ENCODE assay signal across 2 cellular contexts in genomic region chr17:29614345-29615047, GRCh38.
TF ChIP-seq lines count a peak whose summit lies in the region.

No MANE protein-coding gene starts in this region.

TF ChIP-seq in SK-N-SH, 30 proteins besides CTCF, POLR2A, EP300 and RAD21 (continued from another document):
- TF ChIP-seq TEAD4 (IDR thresholded peaks at IDR 0.05; ENCODE audit: borderline replicate concordance, insufficient read depth): no peak
- no peak for TF ChIP-seq GABPA (IDR thresholded peaks at IDR 0.05; ENCODE audit: low read depth)
- no peak for TF ChIP-seq NFIC (IDR thresholded peaks at IDR 0.05; ENCODE audit: borderline replicate concordance)
- TF ChIP-seq USF1 (IDR thresholded peaks at IDR 0.05; ENCODE audit: borderline replicate concordance, low read depth): no peak
- no peak for TF ChIP-seq MEF2A (IDR thresholded peaks at IDR 0.05; ENCODE audit: borderline replicate concordance, low read depth)
- no peak for TF ChIP-seq RXRA (IDR thresholded peaks at IDR 0.05; ENCODE audit: borderline replicate concordance, low read depth)
- TF ChIP-seq SIN3A (IDR thresholded peaks at IDR 0.05; ENCODE audit: borderline replicate concordance, low read depth, low read length): no peak
- no peak for TF ChIP-seq REST (IDR thresholded peaks at IDR 0.05; ENCODE audit: low read depth, low read length)
- TF ChIP-seq MXI1 (IDR thresholded peaks at IDR 0.05; ENCODE audit: low read depth, low read length): no peak
- TF ChIP-seq POLR2AphosphoS5 (IDR thresholded peaks at IDR 0.05; ENCODE audit: low read depth, low read length): no peak
- no peak for TF ChIP-seq GATA2 (CRISPR knock-in tag; IDR thresholded peaks at IDR 0.05)

TF ChIP-seq in SK-N-SH treated with all-trans-retinoic acid at 6 μM for 48 hours, 23 proteins besides CTCF, POLR2A, EP300 and RAD21 (continued from another document):
- TF ChIP-seq, protein P1, sequence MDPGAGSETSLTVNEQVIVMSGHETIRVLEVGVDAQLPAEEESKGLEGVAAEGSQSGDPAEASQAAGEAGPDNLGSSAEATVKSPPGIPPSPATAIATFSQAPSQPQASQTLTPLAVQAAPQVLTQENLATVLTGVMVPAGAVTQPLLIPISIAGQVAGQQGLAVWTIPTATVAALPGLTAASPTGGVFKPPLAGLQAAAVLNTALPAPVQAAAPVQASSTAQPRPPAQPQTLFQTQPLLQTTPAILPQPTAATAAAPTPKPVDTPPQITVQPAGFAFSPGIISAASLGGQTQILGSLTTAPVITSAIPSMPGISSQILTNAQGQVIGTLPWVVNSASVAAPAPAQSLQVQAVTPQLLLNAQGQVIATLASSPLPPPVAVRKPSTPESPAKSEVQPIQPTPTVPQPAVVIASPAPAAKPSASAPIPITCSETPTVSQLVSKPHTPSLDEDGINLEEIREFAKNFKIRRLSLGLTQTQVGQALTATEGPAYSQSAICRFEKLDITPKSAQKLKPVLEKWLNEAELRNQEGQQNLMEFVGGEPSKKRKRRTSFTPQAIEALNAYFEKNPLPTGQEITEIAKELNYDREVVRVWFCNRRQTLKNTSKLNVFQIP (CRISPR knock-in tag; IDR thresholded peaks at IDR 0.05; ENCODE audit: borderline replicate concordance, low read depth): no peak
- no peak for TF ChIP-seq ZNF8 (CRISPR knock-in tag; IDR thresholded peaks at IDR 0.05)
- no peak for TF ChIP-seq ZNF565 (CRISPR knock-in tag; conservative IDR thresholded peaks at IDR 0.05; ENCODE audit: low read depth)
- no peak for TF ChIP-seq ZC3H10 (CRISPR knock-in tag; IDR thresholded peaks at IDR 0.05)
- TF ChIP-seq ZFP30 (CRISPR knock-in tag; IDR thresholded peaks at IDR 0.05): no peak
- no peak for TF ChIP-seq ISL1 (CRISPR knock-in tag; IDR thresholded peaks at IDR 0.05)
- TF ChIP-seq SNAI2 (CRISPR knock-in tag; IDR thresholded peaks at IDR 0.05): no peak
- no peak for TF ChIP-seq RARB (CRISPR knock-in tag; IDR thresholded peaks at IDR 0.05)
- no peak for TF ChIP-seq CSRNP3 (CRISPR knock-in tag; IDR thresholded peaks at IDR 0.05)
- TF ChIP-seq, protein P2, sequence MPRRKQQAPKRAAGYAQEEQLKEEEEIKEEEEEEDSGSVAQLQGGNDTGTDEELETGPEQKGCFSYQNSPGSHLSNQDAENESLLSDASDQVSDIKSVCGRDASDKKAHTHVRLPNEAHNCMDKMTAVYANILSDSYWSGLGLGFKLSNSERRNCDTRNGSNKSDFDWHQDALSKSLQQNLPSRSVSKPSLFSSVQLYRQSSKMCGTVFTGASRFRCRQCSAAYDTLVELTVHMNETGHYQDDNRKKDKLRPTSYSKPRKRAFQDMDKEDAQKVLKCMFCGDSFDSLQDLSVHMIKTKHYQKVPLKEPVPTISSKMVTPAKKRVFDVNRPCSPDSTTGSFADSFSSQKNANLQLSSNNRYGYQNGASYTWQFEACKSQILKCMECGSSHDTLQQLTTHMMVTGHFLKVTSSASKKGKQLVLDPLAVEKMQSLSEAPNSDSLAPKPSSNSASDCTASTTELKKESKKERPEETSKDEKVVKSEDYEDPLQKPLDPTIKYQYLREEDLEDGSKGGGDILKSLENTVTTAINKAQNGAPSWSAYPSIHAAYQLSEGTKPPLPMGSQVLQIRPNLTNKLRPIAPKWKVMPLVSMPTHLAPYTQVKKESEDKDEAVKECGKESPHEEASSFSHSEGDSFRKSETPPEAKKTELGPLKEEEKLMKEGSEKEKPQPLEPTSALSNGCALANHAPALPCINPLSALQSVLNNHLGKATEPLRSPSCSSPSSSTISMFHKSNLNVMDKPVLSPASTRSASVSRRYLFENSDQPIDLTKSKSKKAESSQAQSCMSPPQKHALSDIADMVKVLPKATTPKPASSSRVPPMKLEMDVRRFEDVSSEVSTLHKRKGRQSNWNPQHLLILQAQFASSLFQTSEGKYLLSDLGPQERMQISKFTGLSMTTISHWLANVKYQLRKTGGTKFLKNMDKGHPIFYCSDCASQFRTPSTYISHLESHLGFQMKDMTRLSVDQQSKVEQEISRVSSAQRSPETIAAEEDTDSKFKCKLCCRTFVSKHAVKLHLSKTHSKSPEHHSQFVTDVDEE (CRISPR knock-in tag; IDR thresholded peaks at IDR 0.05): no peak
- TF ChIP-seq GLIS3 (CRISPR knock-in tag; IDR thresholded peaks at IDR 0.05): no peak
- TF ChIP-seq ZFP3 (CRISPR knock-in tag; IDR thresholded peaks at IDR 0.05): no peak
- TF ChIP-seq OSR1 (CRISPR knock-in tag; IDR thresholded peaks at IDR 0.05): no peak
- TF ChIP-seq PPARA (CRISPR knock-in tag; IDR thresholded peaks at IDR 0.05; ENCODE audit: borderline replicate concordance): no peak
- no peak for TF ChIP-seq TOX (CRISPR knock-in tag; IDR thresholded peaks at IDR 0.05; ENCODE audit: borderline replicate concordance)
